Comparison of ENCODE assay signal across 15 cellular contexts in genomic region chr21:15206514-15206913, GRCh38.
DNase-seq lines count a peak whose midpoint lies in the region; ATAC-seq and TF ChIP-seq lines count a peak whose summit lies in the region.
"Had no signal": no experiment of that assay in that cellular context is flagged by ENCODE, and none has a peak within 500 bp of the region (broad histone marks: within the 10 kb centered on the region; RNA-seq: fewer than 3 reads in every experiment).

No MANE protein-coding gene starts in this region.

- no peaks in the 10 kb centered on the region for H3K9me2 ChIP-seq in SK-N-SH

- intact Hi-C loops in testis (cut with DNase I; ENCODE audit: low total_unique reads): no loop called here

- no peak overlapping the region for H2AFZ ChIP-seq in SK-N-SH (ENCODE audit: low read depth)

- DNase-seq in Ammon's horn (ENCODE audit: low spot score) (peak; percentile 19), NOMO-1 treated with dmso at 0.1 percent for 144 hours (lab: John Stamatoyannopoulos, UW; ENCODE audit: unreplicated experiment) (peak; percentile 17), testis (no peak), GM19240 (ENCODE audit: insufficient read length, low spot score) (no peak), SK-N-SH (no peak), GM19238 (ENCODE audit: insufficient read length, low spot score) (no peak)
- DNase-seq: activated CD4-positive, alpha-beta T cell treated with anti-CD3 and anti-CD28 coated beads, Interleukin-2, amount 10 ng/mL, durations not matched to agents 24 days and 14 days; activated naive CD8-positive, alpha-beta T cell treated with anti-CD3 and anti-CD28 coated beads, Interleukin-2, amount 50 U/mL, for 24 hours; GOT3; heart left ventricle; NCI-H2171 treated with DMSO at 0.1 percent for 48 hours; right cardiac atrium; SHP77 treated with DMSO at 0.1 percent for 48 hours had no signal

- TF ChIP-seq CTCF in testis (IDR thresholded peaks at IDR 0.05) (no peak), SK-N-SH (IDR thresholded peaks at IDR 0.05) (no peak)

- H3K27me3 ChIP-seq in testis (no peaks in the 10 kb centered on the region), SK-N-SH (ENCODE audit: insufficient read depth) (peaks cover 16% of the 10 kb centered on the region)
- H3K27me3 ChIP-seq: heart left ventricle had no signal

- no peak overlapping the region for H3K4me3 ChIP-seq in testis
- H3K4me3 ChIP-seq in SK-N-SH (ENCODE audit: low read depth in 2 of 2, low read length in 1 of 2): no peak overlapping the region
- H3K4me3 ChIP-seq: heart left ventricle had no signal

- H4K20me1 ChIP-seq in SK-N-SH (ENCODE audit: insufficient read depth): no peaks in the 10 kb centered on the region

- CTCF ChIA-PET in SK-N-SH (lab: Yijun Ruan, JAX): no interaction called here

- no peaks in the 10 kb centered on the region for H3K9me3 ChIP-seq in testis
- no peaks in the 10 kb centered on the region for H3K9me3 ChIP-seq in SK-N-SH
- H3K9me3 ChIP-seq: heart left ventricle had no signal

- H3K4me1 ChIP-seq in testis (no peaks in the 10 kb centered on the region), SK-N-SH (ENCODE audit: control insufficient read depth in 1 of 2, insufficient read depth in 2 of 2, low read depth in 1 of 2, low read length in 1 of 2) (no peaks in the 10 kb centered on the region)

- ATAC-seq in GM19043 (IDR thresholded peaks at IDR 0.05; ENCODE audit: low read depth, unreplicated experiment) (peak; percentile 75), HG02840 (IDR thresholded peaks at IDR 0.05; ENCODE audit: low FRiP score, unreplicated experiment) (peak; percentile 66)
- ATAC-seq: activated naive CD8-positive, alpha-beta T cell treated with anti-CD3 and anti-CD28 coated beads, Interleukin-2, amount 50 U/mL, for 24 hours; heart left ventricle; right cardiac atrium had no signal

- H3K4me2 ChIP-seq in SK-N-SH: no peak overlapping the region

- POLR2A ChIA-PET in SK-N-SH (lab: Yijun Ruan, JAX): no interaction called here

- H3K79me2 ChIP-seq in SK-N-SH (ENCODE audit: insufficient read depth): no peaks in the 10 kb centered on the region

- WGBS in testis, 2 donors: 70 to 77% methylated on average over 5 of the region's 5 CpGs
- 6% methylated on average over 5 of the region's 5 CpGs for WGBS in SK-N-SH (ENCODE audit: low lambda C conversion rate)

- H3F3A ChIP-seq in SK-N-SH (replicated peaks; ENCODE audit: insufficient read depth): no peaks in the 10 kb centered on the region

- no peak for TF ChIP-seq POLR2A in testis (IDR thresholded peaks at IDR 0.05)

- H3K27ac ChIP-seq in testis (no peak overlapping the region), SK-N-SH (ENCODE audit: low read depth in 2 of 2, low read length in 1 of 2) (no peak overlapping the region)

- TF ChIP-seq RAD21 in SK-N-SH (IDR thresholded peaks at IDR 0.05; ENCODE audit: low read length): no peak

- TF ChIP-seq EP300 in SK-N-SH (IDR thresholded peaks at IDR 0.05; ENCODE audit: borderline replicate concordance in 1 of 2, low read depth in 1 of 2, low read length in 1 of 2): no peak

- H3K36me3 ChIP-seq in testis (ENCODE audit: low read depth, missing control alignments) (no peaks in the 10 kb centered on the region), SK-N-SH (replicated peaks in 1 of 2; ENCODE audit: control insufficient read depth in 1 of 2, insufficient read depth in 2 of 2, low read length in 1 of 2) (no peaks in the 10 kb centered on the region)
- H3K36me3 ChIP-seq: heart left ventricle had no signal

- no peak overlapping the region for H3K9ac ChIP-seq in SK-N-SH

TF ChIP-seq in SK-N-SH, 30 proteins besides CTCF, POLR2A, EP300 and RAD21:
- TF ChIP-seq CHD2 (IDR thresholded peaks at IDR 0.05; ENCODE audit: low read length, partially characterized antibody): no peak
- TF ChIP-seq PBX3 (IDR thresholded peaks at IDR 0.05): no peak
- no peak for TF ChIP-seq ZBTB33 (IDR thresholded peaks at IDR 0.05; ENCODE audit: borderline replicate concordance, low read depth)
- TF ChIP-seq USF1 (IDR thresholded peaks at IDR 0.05; ENCODE audit: borderline replicate concordance, low read depth): no peak
- no peak for TF ChIP-seq GABPA (IDR thresholded peaks at IDR 0.05; ENCODE audit: low read depth)
- TF ChIP-seq SIN3A (IDR thresholded peaks at IDR 0.05; ENCODE audit: borderline replicate concordance, low read depth, low read length): no peak
- no peak for TF ChIP-seq JUND (IDR thresholded peaks at IDR 0.05)
- no peak for TF ChIP-seq FOXM1 (IDR thresholded peaks at IDR 0.05; ENCODE audit: low read depth)
- TF ChIP-seq NFIC (IDR thresholded peaks at IDR 0.05; ENCODE audit: borderline replicate concordance): no peak
- no peak for TF ChIP-seq IRF3 (IDR thresholded peaks at IDR 0.05; ENCODE audit: low read depth, low read length)
- no peak for TF ChIP-seq YY1 (IDR thresholded peaks at IDR 0.05; ENCODE audit: low read depth)

Comparison
In these comparisons a context has a peak if more than half of its experiments do, and no peak if none do; other contexts are left out.
1. DNase-seq: peak in Ammon's horn (single experiment) and NOMO-1 treated with dmso at 0.1 percent for 144 hours (single experiment); none in testis (single experiment), GM19240 (single experiment), SK-N-SH (single experiment) and GM19238 (single experiment).